Comparison of ENCODE assay signal across 29 cellular contexts in genomic region chr9:136474021-136474640, GRCh38.
"Had no signal": no experiment of that assay in that cellular context is flagged by ENCODE, and none has a peak within 500 bp of the region (broad histone marks: within the 10 kb centered on the region; RNA-seq: fewer than 3 reads in every experiment).

No MANE protein-coding gene starts in this region.

- H3K4me1 ChIP-seq: ascending aorta, breast epithelium, colonic mucosa had no signal

- H3K27me3 ChIP-seq: ascending aorta, breast epithelium, cardiac muscle cell, colonic mucosa had no signal

- H3K27ac ChIP-seq: ascending aorta, breast epithelium, cardiac muscle cell, colonic mucosa, WERI-Rb-1 had no signal

- DNase-seq: activated CD4-positive, alpha-beta memory T cell treated with anti-CD3 and anti-CD28 coated beads, Interleukin-2, amount 10 ng/mL, durations not matched to agents 7 days and 5 days; activated CD4-positive, alpha-beta T cell treated with anti-CD3 and anti-CD28 coated beads for 36 hours; activated CD4-positive, alpha-beta T cell treated with anti-CD3 and anti-CD28 coated beads, Interleukin-2, amount 10 ng/mL, durations not matched to agents 24 days and 14 days; activated CD4-positive, alpha-beta T cell treated with anti-CD3 and anti-CD28 coated beads, Interleukin-2, amount 50 U/mL, for 4 hours; activated CD4-positive, CD25-positive, alpha-beta regulatory T cell; activated CD4-positive, CD25-positive, alpha-beta regulatory T cell treated with anti-CD3 and anti-CD28 coated beads, Interleukin-2, amount 50 U/mL, for 72 hours; activated CD8-positive, alpha-beta memory T cell treated with anti-CD3 and anti-CD28 coated beads, Interleukin-2, amount 50 U/mL, for 48 hours; activated gamma-delta T cell; activated naive CD4-positive, alpha-beta T cell; activated naive CD4-positive, alpha-beta T cell treated with anti-CD3 and anti-CD28 coated beads, Interleukin-2, amount 10 ng/mL, durations not matched to agents 7 days and 5 days; activated naive CD8-positive, alpha-beta T cell treated with anti-CD3 and anti-CD28 coated beads, Interleukin-2, amount 10 ng/mL, durations not matched to agents 7 days and 5 days; activated T-cell treated with anti-CD3 and anti-CD28 coated beads for 4 hours; activated T-cell treated with anti-CD3 and anti-CD28 coated beads, Interleukin-2, amount 50 U/mL, for 24 hours; activated T-cell treated with anti-CD3 and anti-CD28 coated beads, Interleukin-2, amount 50 U/mL, for 72 hours; central memory CD4-positive, alpha-beta T cell; cerebellar nuclear complex; colonic mucosa; effector CD8-positive, alpha-beta T cell; foreskin fibroblast; T-helper 17 cell; T1000; WERI-Rb-1 had no signal

- ATAC-seq: activated CD4-positive, alpha-beta T cell treated with anti-CD3 and anti-CD28 coated beads for 36 hours; activated naive CD4-positive, alpha-beta T cell treated with anti-CD3 and anti-CD28 coated beads, Interleukin-2, amount 50 U/mL, for 72 hours; activated T-cell treated with anti-CD3 and anti-CD28 coated beads, Interleukin-2, amount 50 U/mL, for 72 hours; esophagus mucosa; T-helper 17 cell had no signal

- H3K4me3 ChIP-seq: ascending aorta, breast epithelium, cardiac muscle cell, colonic mucosa had no signal

- H3K9me3 ChIP-seq: ascending aorta, breast epithelium, colonic mucosa had no signal

- FAIRE-seq: endometrium, frontal cortex had no signal
